Comparison of ENCODE assay signal across 12 cellular contexts in genomic region chr2:64888591-64889309, GRCh38.
DNase-seq lines count a peak whose midpoint lies in the region; ATAC-seq and TF ChIP-seq lines count a peak whose summit lies in the region.
"Had no signal": no experiment of that assay in that cellular context is flagged by ENCODE, and none has a peak within 500 bp of the region (broad histone marks: within the 10 kb centered on the region; RNA-seq: fewer than 3 reads in every experiment).

No MANE protein-coding gene starts in this region.

- H3K4me3 Mint-ChIP-seq in progenitor cell of endocrine pancreas (ENCODE audit: low read depth) (no peak overlapping the region), T-helper 17 cell (no peak overlapping the region)
- H3K4me3 Mint-ChIP-seq: activated B cell treated with CpG ODN at 0.5 μM for 24 hours; central memory CD8-positive, alpha-beta T cell; mesothelial cell of epicardium had no signal

- no peak overlapping the region for H3K4me3 ChIP-seq in epithelial cell of esophagus (ENCODE audit: low read length)
- no peak overlapping the region for H3K4me3 ChIP-seq in tibial nerve
- H3K4me3 ChIP-seq: BLaER1 had no signal

- TF ChIP-seq POLR2A in tibial nerve (IDR thresholded peaks at IDR 0.05) = no peak

- WGBS in tibial nerve, 2 donors = 80 to 82% methylated on average over 11 of the region's 11 CpGs

- H3K9me3 ChIP-seq in T-helper 17 cell (ENCODE audit: control insufficient read depth, low read length, poor library complexity, severe bottlenecking) = peaks cover 2% of the 10 kb centered on the region
- peaks cover 0 to 9% (median 0%) of the 10 kb centered on the region in 4 donors for H3K9me3 ChIP-seq in tibial nerve

- TF ChIP-seq EP300 in tibial nerve (IDR thresholded peaks at IDR 0.05) = no peak

- H3K36me3 Mint-ChIP-seq in progenitor cell of endocrine pancreas (ENCODE audit: insufficient read depth) = no peaks in the 10 kb centered on the region
- no peaks in the 10 kb centered on the region for H3K36me3 Mint-ChIP-seq in T-helper 17 cell (ENCODE audit: low read depth)
- H3K36me3 Mint-ChIP-seq: mesothelial cell of epicardium had no signal

- DNase-seq in NCI-H510A treated with DMSO at 0.1 percent for 48 hours (lab: John Stamatoyannopoulos, UW) (peak; percentile 14), NCI-H510A (lab: John Stamatoyannopoulos, UW) (no peak), NCI-H460 (ENCODE audit: extremely low read depth, low read depth) (peak; percentile 73), epithelial cell of esophagus (ENCODE audit: low read depth) (peak; percentile 95), progenitor cell of endocrine pancreas (ENCODE audit: low spot score, unreplicated experiment) (no peak), T-helper 17 cell (no peak), tibial nerve (ENCODE audit: low spot score in 2 of 2) (no peak)
- DNase-seq: activated B cell treated with CpG ODN at 0.5 μM for 24 hours had no signal

- H3K36me3 ChIP-seq in tibial nerve = no peaks in the 10 kb centered on the region
- H3K36me3 ChIP-seq: BLaER1 had no signal

- H3K27ac ChIP-seq in tibial nerve = no peak overlapping the region
- H3K27ac ChIP-seq: BLaER1 had no signal

- H3K4me1 ChIP-seq in tibial nerve = no peaks in the 10 kb centered on the region
- H3K4me1 ChIP-seq: BLaER1 had no signal

- H3K27me3 ChIP-seq in tibial nerve = peaks cover 0 to 7% of the 10 kb centered on the region in 2 donors
- H3K27me3 ChIP-seq: BLaER1 had no signal

- H3K27me3 Mint-ChIP-seq in progenitor cell of endocrine pancreas (no peaks in the 10 kb centered on the region), T-helper 17 cell (peaks cover 34% of the 10 kb centered on the region)
- H3K27me3 Mint-ChIP-seq: activated B cell treated with CpG ODN at 0.5 μM for 24 hours had no signal

- no peaks in the 10 kb centered on the region for H3K4me1 Mint-ChIP-seq in progenitor cell of endocrine pancreas (ENCODE audit: low read depth)
- peaks cover 3% of the 10 kb centered on the region for H3K4me1 Mint-ChIP-seq in T-helper 17 cell
- H3K4me1 Mint-ChIP-seq: activated B cell treated with CpG ODN at 0.5 μM for 24 hours; central memory CD8-positive, alpha-beta T cell; mesothelial cell of epicardium had no signal

- peak; percentile 82 for TF ChIP-seq CTCF in epithelial cell of esophagus (IDR thresholded peaks at IDR 0.05; ENCODE audit: insufficient read depth, low read depth, low read length, missing control alignments)
- peak; percentile 19 for TF ChIP-seq CTCF in progenitor cell of endocrine pancreas (IDR thresholded peaks at IDR 0.05; ENCODE audit: unreplicated experiment)
- no peak for TF ChIP-seq CTCF in tibial nerve (IDR thresholded peaks at IDR 0.05)

- peaks cover 9% of the 10 kb centered on the region for H3K9me3 Mint-ChIP-seq in progenitor cell of endocrine pancreas (ENCODE audit: low read depth)
- H3K9me3 Mint-ChIP-seq: activated B cell treated with CpG ODN at 0.5 μM for 24 hours; central memory CD8-positive, alpha-beta T cell had no signal

- H3K27ac Mint-ChIP-seq in progenitor cell of endocrine pancreas = no peak overlapping the region
- no peak overlapping the region for H3K27ac Mint-ChIP-seq in T-helper 17 cell
- H3K27ac Mint-ChIP-seq: activated B cell treated with CpG ODN at 0.5 μM for 24 hours, mesothelial cell of epicardium had no signal

- no peak for ATAC-seq in T-helper 17 cell
- ATAC-seq in GM21447 (IDR thresholded peaks at IDR 0.05; ENCODE audit: unreplicated experiment) = no peak

Comparison
In these comparisons a context has a peak if more than half of its experiments do, and no peak if none do; other contexts are left out.
1. DNase-seq: peak in NCI-H510A treated with DMSO at 0.1 percent for 48 hours (single experiment), NCI-H460 (single experiment) and epithelial cell of esophagus (single experiment); none in NCI-H510A (single experiment), progenitor cell of endocrine pancreas (single experiment), T-helper 17 cell (0 of 3) and tibial nerve (0 of 2).
2. CTCF ChIP-seq: peak in epithelial cell of esophagus (single experiment) and progenitor cell of endocrine pancreas (single experiment); none in tibial nerve (0 of 5).